ENCODE assay signal across 35 cellular contexts in the genomic region with DNA sequence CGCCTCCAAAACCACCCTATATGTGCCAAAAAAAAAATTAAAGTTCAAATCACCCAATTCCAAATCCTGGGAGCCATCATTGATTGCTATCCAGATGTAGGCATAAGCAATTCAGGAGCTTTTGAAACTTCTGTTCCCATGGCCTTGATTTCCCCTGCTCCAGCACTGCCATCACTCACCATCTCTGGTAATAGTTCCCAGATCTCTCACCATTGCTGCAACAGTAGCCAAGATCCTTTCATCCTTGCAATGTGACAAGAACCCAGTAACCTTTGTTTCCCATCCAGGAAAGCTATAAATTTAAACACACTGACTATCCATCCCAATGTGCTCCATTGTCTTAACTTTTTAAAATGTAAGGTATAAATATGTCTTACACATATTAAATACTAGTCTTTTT.
"Had no signal": no experiment of that assay in that cellular context is flagged by ENCODE, and none has a peak within 500 bp of the region (broad histone marks: within the 10 kb centered on the region; RNA-seq: fewer than 3 reads in every experiment).

No MANE protein-coding gene starts in this region.

- H3K4me1 ChIP-seq: adrenal gland, body of pancreas, breast epithelium had no signal

- ATAC-seq: activated CD8-positive, alpha-beta T cell treated with anti-CD3 and anti-CD28 coated beads for 36 hours; activated naive CD4-positive, alpha-beta T cell treated with anti-CD3 and anti-CD28 coated beads, Interleukin-2, amount 50 U/mL, for 72 hours; activated T-cell treated with anti-CD3 and anti-CD28 coated beads, Interleukin-2, amount 50 U/mL, for 4 hours; activated T-cell treated with anti-CD3 and anti-CD28 coated beads, Interleukin-2, amount 50 U/mL, for 72 hours; activated T-helper 17 cell treated with anti-CD3 and anti-CD28 coated beads, Interleukin-2, amount 50 U/mL, for 72 hours; body of pancreas had no signal

- H3K27ac ChIP-seq: adrenal gland, body of pancreas, brain microvascular endothelial cell, breast epithelium, VCaP had no signal

- H3K9me3 ChIP-seq: adrenal gland, body of pancreas, breast epithelium had no signal

- H3K36me3 ChIP-seq: adrenal gland, brain microvascular endothelial cell, breast epithelium had no signal

- DNase-seq: activated B cell treated with CpG ODN at 0.5 μM for 24 hours; activated CD4-positive, alpha-beta memory T cell treated with anti-CD3 and anti-CD28 coated beads for 36 hours; activated CD4-positive, alpha-beta T cell treated with anti-CD3 and anti-CD28 coated beads for 4 hours; activated CD4-positive, alpha-beta T cell treated with anti-CD3 and anti-CD28 coated beads, Interleukin-2, amount 10 ng/mL, durations not matched to agents 24 days and 14 days; activated CD4-positive, alpha-beta T cell treated with anti-CD3 and anti-CD28 coated beads, Interleukin-2, amount 50 U/mL, for 1 hour; activated CD4-positive, alpha-beta T cell treated with anti-CD3 and anti-CD28 coated beads, Interleukin-2, amount 50 U/mL, for 4 hours; activated CD4-positive, CD25-positive, alpha-beta regulatory T cell treated with anti-CD3 and anti-CD28 coated beads, Interleukin-2, amount 50 U/mL, for 72 hours; activated CD8-positive, alpha-beta memory T cell treated with anti-CD3 and anti-CD28 coated beads, Interleukin-2, amount 50 U/mL, for 4 hours; activated CD8-positive, alpha-beta T cell treated with anti-CD3 and anti-CD28 coated beads for 36 hours; activated effector memory CD4-positive, alpha-beta T cell treated with anti-CD3 and anti-CD28 coated beads, Interleukin-2, amount 50 U/mL, for 16 hours; activated gamma-delta T cell treated with Interleukin-2 at 50 U/mL for 16 hours; activated naive CD4-positive, alpha-beta T cell; activated naive CD4-positive, alpha-beta T cell treated with anti-CD3 and anti-CD28 coated beads for 36 hours; activated naive CD4-positive, alpha-beta T cell treated with anti-CD3 and anti-CD28 coated beads, Interleukin-2, amount 50 U/mL, for 16 hours; activated naive CD8-positive, alpha-beta T cell treated with anti-CD3 and anti-CD28 coated beads for 36 hours; activated T-cell treated with anti-CD3 and anti-CD28 coated beads for 4 hours; activated T-cell treated with anti-CD3 and anti-CD28 coated beads, Interleukin-2, amount 50 U/mL, for 1 hour; activated T-cell treated with anti-CD3 and anti-CD28 coated beads, Interleukin-2, amount 50 U/mL, for 4 hours; activated T-cell treated with anti-CD3 and anti-CD28 coated beads, Interleukin-2, amount 50 U/mL, for 72 hours; adrenal gland; amniotic stem cell; aorta; body of pancreas; brain microvascular endothelial cell; caudate nucleus; cerebellar nuclear complex; T-helper 1 cell; T-helper 2 cell; T-helper 9 cell had no signal

- H3K4me3 ChIP-seq: adrenal gland, body of pancreas, breast epithelium had no signal

- FAIRE-seq: astrocyte, TTC549 had no signal

- H3K27me3 ChIP-seq: adrenal gland, body of pancreas, brain microvascular endothelial cell, breast epithelium had no signal
